ENCODE assay signal across 19 cellular contexts in the genomic region with DNA sequence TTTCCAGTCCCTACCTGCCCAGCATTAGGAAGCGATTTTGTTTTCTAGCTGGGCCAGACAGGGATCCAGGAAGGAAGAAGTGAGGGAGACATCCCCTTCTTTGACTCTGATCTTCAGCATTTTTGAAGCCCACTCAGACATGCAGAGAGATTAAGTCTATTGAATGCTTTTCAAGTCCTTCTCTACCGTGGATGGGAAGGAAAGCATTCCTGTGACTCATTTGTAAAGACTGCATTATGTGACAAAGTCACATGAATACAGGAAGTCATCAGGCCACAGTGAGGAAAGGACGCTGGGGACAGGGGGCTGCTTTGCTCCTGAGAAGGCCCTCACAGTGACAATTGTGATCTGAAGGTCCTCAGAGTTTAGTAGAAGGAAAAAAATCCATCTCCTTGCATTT.
DNase-seq lines count a peak whose midpoint lies in the region; ATAC-seq and TF ChIP-seq lines count a peak whose summit lies in the region.
"Had no signal": no experiment of that assay in that cellular context is flagged by ENCODE, and none has a peak within 500 bp of the region (broad histone marks: within the 10 kb centered on the region; RNA-seq: fewer than 3 reads in every experiment).

No MANE protein-coding gene starts in this region.

- no peaks in the 10 kb centered on the region for H3K27me3 ChIP-seq in hepatocyte
- H3K27me3 ChIP-seq: right atrium auricular region, tibial artery had no signal

- H3K36me3 ChIP-seq in hepatocyte (replicated peaks; ENCODE audit: insufficient read depth, low read depth) = no peaks in the 10 kb centered on the region
- H3K36me3 ChIP-seq: right atrium auricular region, tibial artery had no signal

- H3K27ac ChIP-seq in hepatocyte = peak overlapping the region; percentile 53
- H3K27ac ChIP-seq: right atrium auricular region, tibial artery, VCaP had no signal

- H3K4me1 ChIP-seq in hepatocyte (ENCODE audit: insufficient read depth) = no peaks in the 10 kb centered on the region
- H3K4me1 ChIP-seq: right atrium auricular region, tibial artery had no signal

- no peak overlapping the region for H3K4me2 ChIP-seq in hepatocyte

- H2AFZ ChIP-seq in hepatocyte = peak overlapping the region; percentile 33

- no peak for ATAC-seq in GM18511 (IDR thresholded peaks at IDR 0.05; ENCODE audit: unreplicated experiment)
- ATAC-seq: left ventricle myocardium superior had no signal

- H3K9me2 ChIP-seq in hepatocyte (replicated peaks; ENCODE audit: insufficient read depth) = no peaks in the 10 kb centered on the region

- no peaks in the 10 kb centered on the region for H3K79me2 ChIP-seq in hepatocyte

- TF ChIP-seq CTCF in hepatocyte (IDR thresholded peaks at IDR 0.05; ENCODE audit: poor library complexity) = no peak

- H4K20me1 ChIP-seq in hepatocyte (ENCODE audit: insufficient read depth, poor library complexity, severe bottlenecking) = no peaks in the 10 kb centered on the region

- H3K9me3 ChIP-seq in hepatocyte (ENCODE audit: low read depth) = no peaks in the 10 kb centered on the region
- H3K9me3 ChIP-seq: right atrium auricular region, tibial artery had no signal

- WGBS in hepatocyte (ENCODE audit: low lambda C conversion rate, missing lambda C conversion rate) = 36% methylated on average over 3 of the region's 3 CpGs

- DNase-seq in H4 (ENCODE audit: low spot score) (peak; percentile 34), RPMI7951 (ENCODE audit: low read depth) (peak; percentile 1), hepatocyte (ENCODE audit: low spot score) (no peak), renal cortical epithelial cell (ENCODE audit: low read depth) (peak; percentile 38), DMS 273 (lab: John Stamatoyannopoulos, UW; ENCODE audit: unreplicated experiment) (no peak), SK-N-DZ (ENCODE audit: low spot score) (no peak)
- DNase-seq: activated CD4-positive, alpha-beta T cell treated with anti-CD3 and anti-CD28 coated beads, Interleukin-2, amount 50 U/mL, for 4 hours; AML-193; amniotic stem cell; left ventricle myocardium superior; MV-4-11; NCI-H1930; NCI-H345; Right ventricle myocardium superior; stimulated activated naive CD4-positive, alpha-beta T cell treated with Interleukin-2 at 50 U/mL for 16 hours; tibial artery had no signal

- no peak overlapping the region for H3K4me3 ChIP-seq in hepatocyte
- H3K4me3 ChIP-seq: right atrium auricular region, tibial artery had no signal

Comparison
In these comparisons a context has a peak if more than half of its experiments do, and no peak if none do; other contexts are left out.
1. DNase-seq: peak in H4 (single experiment), RPMI7951 (single experiment) and renal cortical epithelial cell (single experiment); none in hepatocyte (single experiment), DMS 273 (single experiment) and SK-N-DZ (single experiment).